In the genomic region with DNA sequence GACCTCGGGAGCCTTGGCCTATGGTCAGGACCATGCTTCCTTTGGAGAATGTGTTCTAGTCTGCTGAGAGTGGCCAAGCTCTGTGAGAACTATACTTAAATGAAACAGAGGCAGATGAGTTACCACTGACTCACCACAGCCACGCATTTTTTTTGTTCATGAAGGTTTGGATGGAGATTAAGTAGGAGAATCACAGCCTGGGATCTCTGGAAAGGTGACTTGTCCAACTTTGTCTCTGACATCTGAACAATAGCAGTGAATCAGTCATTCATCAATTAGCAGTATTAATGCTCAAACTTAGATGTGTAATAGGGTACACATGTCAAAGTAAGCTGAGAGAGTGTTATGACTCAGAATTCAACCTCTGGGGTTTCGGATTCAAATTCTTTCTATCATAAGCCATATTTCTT, we compare ENCODE assay signal across 18 cellular contexts.
DNase-seq lines count a peak whose midpoint lies in the region; ATAC-seq and TF ChIP-seq lines count a peak whose summit lies in the region.
"Had no signal": no experiment of that assay in that cellular context is flagged by ENCODE, and none has a peak within 500 bp of the region (broad histone marks: within the 10 kb centered on the region; RNA-seq: fewer than 3 reads in every experiment).

No MANE protein-coding gene starts in this region.

- H3K4me3 Mint-ChIP-seq in nephron progenitor cell (no peak overlapping the region), T-helper 17 cell (no peak overlapping the region)
- H3K4me3 Mint-ChIP-seq: activated CD4-positive, alpha-beta memory T cell treated with anti-CD3 and anti-CD28 coated beads, Interleukin-2, amount 10 ng/mL, durations not matched to agents 7 days and 5 days; CD14-positive monocyte; IgD-negative memory B cell had no signal

- H3K36me3 Mint-ChIP-seq in nephron progenitor cell (ENCODE audit: low read depth) (no peaks in the 10 kb centered on the region), T-helper 17 cell (ENCODE audit: low read depth) (no peaks in the 10 kb centered on the region)
- H3K36me3 Mint-ChIP-seq: CD14-positive monocyte, IgD-negative memory B cell had no signal

- H3K4me1 Mint-ChIP-seq in nephron progenitor cell (no peaks in the 10 kb centered on the region), T-helper 17 cell (no peaks in the 10 kb centered on the region)
- H3K4me1 Mint-ChIP-seq: activated CD4-positive, alpha-beta memory T cell treated with anti-CD3 and anti-CD28 coated beads, Interleukin-2, amount 10 ng/mL, durations not matched to agents 7 days and 5 days; CD14-positive monocyte; IgD-negative memory B cell had no signal

- no peaks in the 10 kb centered on the region for H3K9me3 Mint-ChIP-seq in nephron progenitor cell
- H3K9me3 Mint-ChIP-seq: IgD-negative memory B cell had no signal

- no peak for TF ChIP-seq CTCF in nephron progenitor cell (IDR thresholded peaks at IDR 0.05)

- no peaks in the 10 kb centered on the region for H3K9me3 ChIP-seq in T-helper 17 cell (ENCODE audit: control insufficient read depth, low read length, poor library complexity, severe bottlenecking)

- peak; percentile 37 for DNase-seq in EL
- peak; percentile 13 for DNase-seq in M059J (ENCODE audit: low read depth)
- peak; percentile 69 for DNase-seq in dermis blood vessel endothelial cell
- DNase-seq in nephron progenitor cell = no peak
- no peak for DNase-seq in NCI-H1092 (lab: John Stamatoyannopoulos, UW)
- no peak for DNase-seq in activated CD4-positive, alpha-beta T cell treated with anti-CD3 and anti-CD28 coated beads, Interleukin-2, amount 50 U/mL, for 48 hours
- no peak for DNase-seq in T-helper 17 cell
- DNase-seq in retina = no peak
- DNase-seq: activated CD4-positive, alpha-beta memory T cell treated with anti-CD3 and anti-CD28 coated beads, Interleukin-2, amount 10 ng/mL, durations not matched to agents 7 days and 5 days; activated effector memory CD4-positive, alpha-beta T cell treated with Interleukin-2 at 50 U/mL for 16 hours; erythroblast; NCI-H1417 treated with DMSO at 0.1 percent for 48 hours; stimulated activated CD4-positive, alpha-beta T cell treated with anti-CD3 and anti-CD28 coated beads, Interleukin-4, amount 100 ng/mL, for 4 hours; stimulated activated naive CD4-positive, alpha-beta T cell; T-helper 9 cell had no signal

- H3K27me3 Mint-ChIP-seq in nephron progenitor cell (ENCODE audit: low read depth, poor library complexity) (no peaks in the 10 kb centered on the region), T-helper 17 cell (no peaks in the 10 kb centered on the region)
- H3K27me3 Mint-ChIP-seq: activated CD4-positive, alpha-beta memory T cell treated with anti-CD3 and anti-CD28 coated beads, Interleukin-2, amount 10 ng/mL, durations not matched to agents 7 days and 5 days; IgD-negative memory B cell; progenitor cell of endocrine pancreas had no signal

- ATAC-seq in T-helper 17 cell = no peak

- peak overlapping the region; percentile 61 for H3K27ac Mint-ChIP-seq in nephron progenitor cell
- H3K27ac Mint-ChIP-seq in T-helper 17 cell = no peak overlapping the region
- H3K27ac Mint-ChIP-seq: activated CD4-positive, alpha-beta memory T cell treated with anti-CD3 and anti-CD28 coated beads, Interleukin-2, amount 10 ng/mL, durations not matched to agents 7 days and 5 days; CD14-positive monocyte; IgD-negative memory B cell; progenitor cell of endocrine pancreas had no signal

Comparison
In these comparisons a context has a peak if more than half of its experiments do, and no peak if none do; other contexts are left out.
1. DNase-seq: peak in EL (single experiment), M059J (single experiment) and dermis blood vessel endothelial cell (single experiment); none in nephron progenitor cell (single experiment), NCI-H1092 (single experiment), activated CD4-positive, alpha-beta T cell treated with anti-CD3 and anti-CD28 coated beads, Interleukin-2, amount 50 U/mL, for 48 hours (0 of 2), T-helper 17 cell (0 of 3) and retina (single experiment).